28 cellular contexts compared by ENCODE assay signal in genomic region chr11:1436468-1437030, GRCh38.
DNase-seq lines count a peak whose midpoint lies in the region; TF ChIP-seq lines count a peak whose summit lies in the region.
"Had no signal": no experiment of that assay in that cellular context is flagged by ENCODE, and none has a peak within 500 bp of the region (broad histone marks: within the 10 kb centered on the region; RNA-seq: fewer than 3 reads in every experiment).

No MANE protein-coding gene starts in this region.

- in situ Hi-C loops in GM13977 (cut with MboI; ENCODE audit: low pct_unique_long_range_greater_than_20kb, low sequenced_read_pairs, unreplicated experiment): no loop called here

- no peak overlapping the region for H3K27ac ChIP-seq in HUES6 (ENCODE audit: low read depth, low read length)
- H3K27ac ChIP-seq: brain microvascular endothelial cell, GM23248, KMS-11, neutrophil, sigmoid colon, tibial nerve had no signal

- H3K9me3 ChIP-seq in HUES6 (ENCODE audit: control insufficient read depth, insufficient read depth, low read depth, low read length): no peaks in the 10 kb centered on the region
- H3K9me3 ChIP-seq: neutrophil, sigmoid colon, tibial nerve had no signal

- no peak for TF ChIP-seq CTCF in GM13977 (IDR thresholded peaks at IDR 0.05; ENCODE audit: extremely low read depth, insufficient read depth, missing control alignments)

- H3K9ac ChIP-seq in HUES6 (ENCODE audit: low read length): no peak overlapping the region
- H3K9ac ChIP-seq: GM23248, KMS-11 had no signal

- peaks cover 13% of the 10 kb centered on the region; the same call in 1 of the 2 replicates for H3K4me1 ChIP-seq in HUES6 (ENCODE audit: control insufficient read depth, insufficient read depth, low read length)

- peak; percentile 52 for DNase-seq in GM13977 (ENCODE audit: low spot score)
- peak; percentile 52 for DNase-seq in iPS-NIHi7 (ENCODE audit: extremely low spot score)
- peak; percentile 68 for DNase-seq in retina
- no peak for DNase-seq in NCI-H446 (lab: John Stamatoyannopoulos, UW)
- DNase-seq in CD1c-positive myeloid dendritic cell (ENCODE audit: extremely low spot score): no peak
- no peak for DNase-seq in NCI-H524 (lab: John Stamatoyannopoulos, UW)
- DNase-seq: activated CD4-positive, alpha-beta T cell treated with anti-CD3 and anti-CD28 coated beads for 1 hour; activated CD8-positive, alpha-beta memory T cell treated with anti-CD3 and anti-CD28 coated beads, Interleukin-2, amount 50 U/mL, for 48 hours; activated naive CD4-positive, alpha-beta T cell treated with anti-CD3 and anti-CD28 coated beads, Interleukin-2, amount 10 ng/mL, durations not matched to agents 7 days and 5 days; amniotic stem cell; brain microvascular endothelial cell; cerebellar nuclear complex; dermis blood vessel endothelial cell; DMS79; GM23248; hippocampal formation; immature natural killer cell; MM.1S; NCI-H2029; NCI-H226; SIG-M5; sigmoid colon; stimulated activated CD4-positive, alpha-beta T cell treated with anti-CD3 and anti-CD28 coated beads, Interleukin-12 subunit alpha, Interleukin-12 subunit beta, amount 100 ng/mL, for 4 hours; stimulated activated CD4-positive, alpha-beta T cell treated with anti-CD3 and anti-CD28 coated beads, Interleukin-2, amount 100 ng/mL, for 48 hours had no signal

- peak overlapping the region; percentile 31; the same call in 1 of the 2 replicates for H3K4me3 ChIP-seq in HUES6 (ENCODE audit: low read depth, low read length)
- H3K4me3 ChIP-seq: GM23248, sigmoid colon, tibial nerve had no signal

- H3K27me3 ChIP-seq in HUES6 (ENCODE audit: control insufficient read depth, insufficient read depth, low read length): peaks cover 6% of the 10 kb centered on the region; the same call in 1 of the 2 replicates
- H3K27me3 ChIP-seq: brain microvascular endothelial cell had no signal

- no peaks in the 10 kb centered on the region for H3K36me3 ChIP-seq in HUES6 (ENCODE audit: control insufficient read depth, insufficient read depth, low read length)
- H3K36me3 ChIP-seq: brain microvascular endothelial cell, neutrophil, sigmoid colon, tibial nerve had no signal

Comparison
In these comparisons a context has a peak if more than half of its experiments do, and no peak if none do; other contexts are left out.
1. DNase-seq: peak in GM13977 (single experiment), iPS-NIHi7 (single experiment) and retina (single experiment); none in NCI-H446 (0 of 2), CD1c-positive myeloid dendritic cell (single experiment) and NCI-H524 (0 of 2).